13 cellular contexts compared by ENCODE assay signal in genomic region chr1:87588445-87588844, GRCh38.
DNase-seq lines count a peak whose midpoint lies in the region; ATAC-seq and TF ChIP-seq lines count a peak whose summit lies in the region.
"Had no signal": no experiment of that assay in that cellular context is flagged by ENCODE, and none has a peak within 500 bp of the region (broad histone marks: within the 10 kb centered on the region; RNA-seq: fewer than 3 reads in every experiment).

No MANE protein-coding gene starts in this region.

- ATAC-seq in HG02763 (IDR thresholded peaks at IDR 0.05; ENCODE audit: unreplicated experiment) (peak; percentile 68), HG03565 (IDR thresholded peaks at IDR 0.05; ENCODE audit: unreplicated experiment) (peak; percentile 68), upper lobe of right lung (peak; percentile 46), Right ventricle myocardium superior (ENCODE audit: poor library complexity) (no peak)

- CTCF ChIA-PET in Calu3 (lab: Charles Lee) = no interaction called here

- no peaks in the 10 kb centered on the region for H3K9me3 ChIP-seq in upper lobe of right lung
- H3K9me3 ChIP-seq: thoracic aorta had no signal

- no peak overlapping the region for H3K4me3 ChIP-seq in upper lobe of right lung
- H3K4me3 ChIP-seq: coronary artery, thoracic aorta had no signal

- no peak overlapping the region for H3K4me3 Mint-ChIP-seq in Calu3 (ENCODE audit: low read depth, unreplicated experiment)
- H3K4me3 Mint-ChIP-seq: T-helper 1 cell treated with Interleukin-12 subunit alpha and Interleukin-12 subunit beta and Interleukin-4 antibody, amounts not matched to agents 30 μg/mL and 1 μg/mL, for 36 hours had no signal

- H3K4me1 ChIP-seq in upper lobe of right lung = no peaks in the 10 kb centered on the region

- intact Hi-C loops in upper lobe of right lung (cut with DNase I) (no loop called here), Calu3 (cut with micrococcal nuclease; ENCODE audit: unreplicated experiment) (no loop called here), Right ventricle myocardium superior (cut with DNase I) (no loop called here)

- peaks cover 38% of the 10 kb centered on the region for H3K4me1 Mint-ChIP-seq in Calu3 (ENCODE audit: low read depth, unreplicated experiment)

- H3K27me3 ChIP-seq in upper lobe of right lung = no peaks in the 10 kb centered on the region

- H3K27ac ChIP-seq in upper lobe of right lung = no peak overlapping the region
- H3K27ac ChIP-seq: coronary artery, thoracic aorta had no signal

- no peaks in the 10 kb centered on the region for H3K36me3 Mint-ChIP-seq in Calu3 (ENCODE audit: insufficient read depth, unreplicated experiment)

- DNase-seq in SIG-M5 treated with dmso at 0.1 percent for 504 hours (lab: John Stamatoyannopoulos, UW; ENCODE audit: unreplicated experiment) (peak; percentile 8), SIG-M5 (lab: John Stamatoyannopoulos, UW) (no peak), upper lobe of right lung (no peak), Calu3 (no peak), DMS53 treated with DMSO at 0.1 percent for 48 hours (lab: John Stamatoyannopoulos, UW; ENCODE audit: unreplicated experiment) (no peak), Right ventricle myocardium superior (no peak)
- DNase-seq: NCI-H2171 treated with DMSO at 0.1 percent for 48 hours; stimulated activated CD4-positive, alpha-beta T cell treated with anti-CD3 and anti-CD28 coated beads, Interleukin-2, amount 100 ng/mL, for 24 hours had no signal

- no TSS peak for BruUV-seq in Calu3 (replicated peaks; lab: Mats Ljungman, UMichigan)

- H3K36me3 ChIP-seq in upper lobe of right lung = no peaks in the 10 kb centered on the region
- H3K36me3 ChIP-seq: thoracic aorta had no signal

- TF ChIP-seq CTCF in upper lobe of right lung (IDR thresholded peaks at IDR 0.05) (no peak), Calu3 (IDR thresholded peaks at IDR 0.05; ENCODE audit: unreplicated experiment) (no peak)

- no peak overlapping the region for H3K27ac Mint-ChIP-seq in Calu3 (ENCODE audit: unreplicated experiment)
- H3K27ac Mint-ChIP-seq: T-helper 1 cell treated with Interleukin-12 subunit alpha and Interleukin-12 subunit beta and Interleukin-4 antibody, amounts not matched to agents 30 μg/mL and 1 μg/mL, for 36 hours had no signal

- no peaks in the 10 kb centered on the region for H3K9me3 Mint-ChIP-seq in Calu3 (ENCODE audit: low read depth, unreplicated experiment)
- H3K9me3 Mint-ChIP-seq: T-helper 1 cell treated with Interleukin-12 subunit alpha and Interleukin-12 subunit beta and Interleukin-4 antibody, amounts not matched to agents 30 μg/mL and 1 μg/mL, for 36 hours had no signal

- no peaks in the 10 kb centered on the region for H3K27me3 Mint-ChIP-seq in Calu3 (ENCODE audit: unreplicated experiment)
